Comparison of ENCODE assay signal across 1 cellular context in the genomic region with DNA sequence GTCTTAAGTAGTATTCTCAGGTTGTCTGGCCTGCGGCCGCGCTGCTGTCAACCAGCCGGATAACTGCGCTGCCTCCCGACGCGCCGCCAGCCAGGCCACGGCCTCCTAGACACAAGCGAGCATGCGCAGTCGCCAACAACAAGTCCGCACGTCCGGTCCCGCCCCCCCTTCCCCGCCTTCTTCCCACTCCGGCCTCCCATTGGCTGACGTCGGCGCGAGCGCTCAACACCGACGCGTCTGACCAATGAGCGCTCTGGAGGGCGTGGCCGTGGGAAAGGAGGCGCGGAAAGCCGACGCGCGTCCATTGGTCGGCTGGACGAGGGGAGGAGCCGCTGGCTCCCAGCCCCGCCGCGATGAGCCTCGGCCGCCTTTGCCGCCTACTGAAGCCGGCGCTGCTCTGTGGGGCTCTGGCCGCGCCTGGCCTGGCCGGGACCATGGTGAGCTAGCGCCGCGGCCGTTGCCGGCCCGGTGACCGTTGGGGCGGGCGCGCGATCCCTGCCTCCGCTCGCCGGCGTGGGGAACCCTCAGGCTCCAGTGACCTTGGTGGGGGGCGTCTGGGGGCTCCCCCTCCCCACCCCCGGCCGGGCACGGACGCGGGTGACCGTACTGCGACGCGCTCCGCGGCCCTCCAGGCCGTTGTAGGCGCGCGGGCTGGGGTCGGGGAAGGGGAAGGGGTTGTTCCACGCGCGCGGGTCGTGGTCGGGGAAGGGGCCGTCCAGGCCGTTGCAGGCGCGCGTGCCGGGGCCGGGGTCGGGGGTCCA.
A peak's percentile ranks its signal among the peaks of the same experiment; 100 is the strongest.
TF ChIP-seq lines count a peak whose summit lies in the region.

A gene with protein sequence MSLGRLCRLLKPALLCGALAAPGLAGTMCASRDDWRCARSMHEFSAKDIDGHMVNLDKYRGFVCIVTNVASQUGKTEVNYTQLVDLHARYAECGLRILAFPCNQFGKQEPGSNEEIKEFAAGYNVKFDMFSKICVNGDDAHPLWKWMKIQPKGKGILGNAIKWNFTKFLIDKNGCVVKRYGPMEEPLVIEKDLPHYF (plus strand): TSS at position 304 of the 761 bp plus-strand sequence. CDS start 50 bp downstream, at position 354.

TF ChIP-seq in K562, 482 proteins besides CTCF, POLR2A, EP300 and RAD21 (continued from another document and continues in another):
- TF ChIP-seq IFI16 (CRISPR knock-in tag; IDR thresholded peaks at IDR 0.05) (no peak), HMGN3 (IDR thresholded peaks at IDR 0.05; ENCODE audit: borderline replicate concordance, extremely low read depth, insufficient read length, low read depth, low read length) (no peak), ZNF217 (CRISPR knock-in tag; IDR thresholded peaks at IDR 0.05) (no peak), SIRT6 (IDR thresholded peaks at IDR 0.05; ENCODE audit: low read depth, low read length) (no peak), HMG20B (CRISPR knock-in tag; IDR thresholded peaks at IDR 0.05) (no peak), ZNF668 (CRISPR knock-in tag; IDR thresholded peaks at IDR 0.05) (no peak), HDGF (IDR thresholded peaks at IDR 0.05) (no peak), BRCA1 (IDR thresholded peaks at IDR 0.05) (no peak), BRCA1 (CRISPR knock-in tag; IDR thresholded peaks at IDR 0.05) (no peak), KLF10 (CRISPR knock-in tag; IDR thresholded peaks at IDR 0.05) (no peak), LARP7 (IDR thresholded peaks at IDR 0.05) (no peak), SMAD3 (CRISPR knock-in tag; conservative IDR thresholded peaks at IDR 0.05) (no peak), PHB (CRISPR knock-in tag; IDR thresholded peaks at IDR 0.05) (no peak), CAMTA2 (CRISPR knock-in tag; conservative IDR thresholded peaks at IDR 0.05) (no peak), GTF2E2 (tag; IDR thresholded peaks at IDR 0.05) (peak; percentile 70; the same call in 1 of the 2 replicates), MEF2D (tag; conservative IDR thresholded peaks at IDR 0.05; ENCODE audit: low read depth) (no peak), XRCC4 (IDR thresholded peaks at IDR 0.05; ENCODE audit: extremely low read depth, insufficient read depth, insufficient read length) (no peak), NFYB (IDR thresholded peaks at IDR 0.05; ENCODE audit: extremely low read depth, insufficient read length) (peak; percentile 92), MCM2 (IDR thresholded peaks at IDR 0.05; ENCODE audit: low read depth) (no peak), TOE1 (IDR thresholded peaks at IDR 0.05; ENCODE audit: borderline replicate concordance) (no peak), TOE1 (CRISPR knock-in tag; IDR thresholded peaks at IDR 0.05; ENCODE audit: borderline replicate concordance, low read depth) (no peak), TGIF2 (CRISPR knock-in tag; IDR thresholded peaks at IDR 0.05) (no peak), JUND (IDR thresholded peaks at IDR 0.05; ENCODE audit: borderline replicate concordance, low read depth, low read length) (no peak), JUND (tag; IDR thresholded peaks at IDR 0.05; ENCODE audit: borderline replicate concordance, low read depth, low read length) (no peak; the same call in 2 of the 3 replicates), RBM39 (optimal IDR thresholded peaks at IDR 0.05; ENCODE audit: low read depth, low read length) (no peak), EP400 (IDR thresholded peaks at IDR 0.05) (no peak), ZNF232 (CRISPR knock-in tag; IDR thresholded peaks at IDR 0.05) (no peak), TAF1 (IDR thresholded peaks at IDR 0.05; ENCODE audit: control insufficient read depth, extremely low read depth, insufficient read depth, low read length, severe bottlenecking) (peak; percentile 96), FOS (IDR thresholded peaks at IDR 0.05; ENCODE audit: extremely low read depth, insufficient read length) (peak; percentile 75), ATF7 (IDR thresholded peaks at IDR 0.05) (peak; percentile 63), HDAC2 (IDR thresholded peaks at IDR 0.05) (no peak), ELF4 (CRISPR knock-in tag; IDR thresholded peaks at IDR 0.05) (peak; percentile 60; the same call in 1 of the 2 replicates), KLF16 (IDR thresholded peaks at IDR 0.05) (no peak), SRF (CRISPR knock-in tag; IDR thresholded peaks at IDR 0.05) (no peak; a peak in 1 of 4 replicates), KAT8 (IDR thresholded peaks at IDR 0.05; ENCODE audit: low read depth) (no peak), L3MBTL2 (IDR thresholded peaks at IDR 0.05) (peak; percentile 83)
- TF ChIP-seq, protein P1, sequence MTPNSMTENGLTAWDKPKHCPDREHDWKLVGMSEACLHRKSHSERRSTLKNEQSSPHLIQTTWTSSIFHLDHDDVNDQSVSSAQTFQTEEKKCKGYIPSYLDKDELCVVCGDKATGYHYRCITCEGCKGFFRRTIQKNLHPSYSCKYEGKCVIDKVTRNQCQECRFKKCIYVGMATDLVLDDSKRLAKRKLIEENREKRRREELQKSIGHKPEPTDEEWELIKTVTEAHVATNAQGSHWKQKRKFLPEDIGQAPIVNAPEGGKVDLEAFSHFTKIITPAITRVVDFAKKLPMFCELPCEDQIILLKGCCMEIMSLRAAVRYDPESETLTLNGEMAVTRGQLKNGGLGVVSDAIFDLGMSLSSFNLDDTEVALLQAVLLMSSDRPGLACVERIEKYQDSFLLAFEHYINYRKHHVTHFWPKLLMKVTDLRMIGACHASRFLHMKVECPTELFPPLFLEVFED (CRISPR knock-in tag; conservative IDR thresholded peaks at IDR 0.05): no peak
- TF ChIP-seq, protein P2, sequence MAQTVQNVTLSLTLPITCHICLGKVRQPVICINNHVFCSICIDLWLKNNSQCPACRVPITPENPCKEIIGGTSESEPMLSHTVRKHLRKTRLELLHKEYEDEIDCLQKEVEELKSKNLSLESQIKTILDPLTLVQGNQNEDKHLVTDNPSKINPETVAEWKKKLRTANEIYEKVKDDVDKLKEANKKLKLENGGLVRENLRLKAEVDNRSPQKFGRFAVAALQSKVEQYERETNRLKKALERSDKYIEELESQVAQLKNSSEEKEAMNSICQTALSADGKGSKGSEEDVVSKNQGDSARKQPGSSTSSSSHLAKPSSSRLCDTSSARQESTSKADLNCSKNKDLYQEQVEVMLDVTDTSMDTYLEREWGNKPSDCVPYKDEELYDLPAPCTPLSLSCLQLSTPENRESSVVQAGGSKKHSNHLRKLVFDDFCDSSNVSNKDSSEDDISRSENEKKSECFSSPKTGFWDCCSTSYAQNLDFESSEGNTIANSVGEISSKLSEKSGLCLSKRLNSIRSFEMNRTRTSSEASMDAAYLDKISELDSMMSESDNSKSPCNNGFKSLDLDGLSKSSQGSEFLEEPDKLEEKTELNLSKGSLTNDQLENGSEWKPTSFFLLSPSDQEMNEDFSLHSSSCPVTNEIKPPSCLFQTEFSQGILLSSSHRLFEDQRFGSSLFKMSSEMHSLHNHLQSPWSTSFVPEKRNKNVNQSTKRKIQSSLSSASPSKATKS (CRISPR knock-in tag; IDR thresholded peaks at IDR 0.05): no peak
- TF ChIP-seq, protein P3, sequence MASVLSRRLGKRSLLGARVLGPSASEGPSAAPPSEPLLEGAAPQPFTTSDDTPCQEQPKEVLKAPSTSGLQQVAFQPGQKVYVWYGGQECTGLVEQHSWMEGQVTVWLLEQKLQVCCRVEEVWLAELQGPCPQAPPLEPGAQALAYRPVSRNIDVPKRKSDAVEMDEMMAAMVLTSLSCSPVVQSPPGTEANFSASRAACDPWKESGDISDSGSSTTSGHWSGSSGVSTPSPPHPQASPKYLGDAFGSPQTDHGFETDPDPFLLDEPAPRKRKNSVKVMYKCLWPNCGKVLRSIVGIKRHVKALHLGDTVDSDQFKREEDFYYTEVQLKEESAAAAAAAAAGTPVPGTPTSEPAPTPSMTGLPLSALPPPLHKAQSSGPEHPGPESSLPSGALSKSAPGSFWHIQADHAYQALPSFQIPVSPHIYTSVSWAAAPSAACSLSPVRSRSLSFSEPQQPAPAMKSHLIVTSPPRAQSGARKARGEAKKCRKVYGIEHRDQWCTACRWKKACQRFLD (CRISPR knock-in tag; IDR thresholded peaks at IDR 0.05): no peak
- TF ChIP-seq, protein P4, sequence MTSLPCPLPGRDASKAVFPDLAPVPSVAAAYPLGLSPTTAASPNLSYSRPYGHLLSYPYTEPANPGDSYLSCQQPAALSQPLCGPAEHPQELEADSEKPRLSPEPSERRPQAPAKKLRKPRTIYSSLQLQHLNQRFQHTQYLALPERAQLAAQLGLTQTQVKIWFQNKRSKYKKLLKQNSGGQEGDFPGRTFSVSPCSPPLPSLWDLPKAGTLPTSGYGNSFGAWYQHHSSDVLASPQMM (CRISPR knock-in tag; IDR thresholded peaks at IDR 0.05): no peak
- TF ChIP-seq, protein P5, sequence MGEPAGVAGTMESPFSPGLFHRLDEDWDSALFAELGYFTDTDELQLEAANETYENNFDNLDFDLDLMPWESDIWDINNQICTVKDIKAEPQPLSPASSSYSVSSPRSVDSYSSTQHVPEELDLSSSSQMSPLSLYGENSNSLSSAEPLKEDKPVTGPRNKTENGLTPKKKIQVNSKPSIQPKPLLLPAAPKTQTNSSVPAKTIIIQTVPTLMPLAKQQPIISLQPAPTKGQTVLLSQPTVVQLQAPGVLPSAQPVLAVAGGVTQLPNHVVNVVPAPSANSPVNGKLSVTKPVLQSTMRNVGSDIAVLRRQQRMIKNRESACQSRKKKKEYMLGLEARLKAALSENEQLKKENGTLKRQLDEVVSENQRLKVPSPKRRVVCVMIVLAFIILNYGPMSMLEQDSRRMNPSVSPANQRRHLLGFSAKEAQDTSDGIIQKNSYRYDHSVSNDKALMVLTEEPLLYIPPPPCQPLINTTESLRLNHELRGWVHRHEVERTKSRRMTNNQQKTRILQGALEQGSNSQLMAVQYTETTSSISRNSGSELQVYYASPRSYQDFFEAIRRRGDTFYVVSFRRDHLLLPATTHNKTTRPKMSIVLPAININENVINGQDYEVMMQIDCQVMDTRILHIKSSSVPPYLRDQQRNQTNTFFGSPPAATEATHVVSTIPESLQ (CRISPR knock-in tag; IDR thresholded peaks at IDR 0.05): no peak
- TF ChIP-seq, protein P6, sequence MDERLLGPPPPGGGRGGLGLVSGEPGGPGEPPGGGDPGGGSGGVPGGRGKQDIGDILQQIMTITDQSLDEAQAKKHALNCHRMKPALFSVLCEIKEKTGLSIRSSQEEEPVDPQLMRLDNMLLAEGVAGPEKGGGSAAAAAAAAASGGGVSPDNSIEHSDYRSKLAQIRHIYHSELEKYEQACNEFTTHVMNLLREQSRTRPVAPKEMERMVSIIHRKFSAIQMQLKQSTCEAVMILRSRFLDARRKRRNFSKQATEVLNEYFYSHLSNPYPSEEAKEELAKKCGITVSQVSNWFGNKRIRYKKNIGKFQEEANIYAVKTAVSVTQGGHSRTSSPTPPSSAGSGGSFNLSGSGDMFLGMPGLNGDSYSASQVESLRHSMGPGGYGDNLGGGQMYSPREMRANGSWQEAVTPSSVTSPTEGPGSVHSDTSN (CRISPR knock-in tag; IDR thresholded peaks at IDR 0.05; ENCODE audit: low read depth): no peak
- TF ChIP-seq, protein P6 (tag; conservative IDR thresholded peaks at IDR 0.05; ENCODE audit: low read depth): no peak
- TF ChIP-seq, protein P7, sequence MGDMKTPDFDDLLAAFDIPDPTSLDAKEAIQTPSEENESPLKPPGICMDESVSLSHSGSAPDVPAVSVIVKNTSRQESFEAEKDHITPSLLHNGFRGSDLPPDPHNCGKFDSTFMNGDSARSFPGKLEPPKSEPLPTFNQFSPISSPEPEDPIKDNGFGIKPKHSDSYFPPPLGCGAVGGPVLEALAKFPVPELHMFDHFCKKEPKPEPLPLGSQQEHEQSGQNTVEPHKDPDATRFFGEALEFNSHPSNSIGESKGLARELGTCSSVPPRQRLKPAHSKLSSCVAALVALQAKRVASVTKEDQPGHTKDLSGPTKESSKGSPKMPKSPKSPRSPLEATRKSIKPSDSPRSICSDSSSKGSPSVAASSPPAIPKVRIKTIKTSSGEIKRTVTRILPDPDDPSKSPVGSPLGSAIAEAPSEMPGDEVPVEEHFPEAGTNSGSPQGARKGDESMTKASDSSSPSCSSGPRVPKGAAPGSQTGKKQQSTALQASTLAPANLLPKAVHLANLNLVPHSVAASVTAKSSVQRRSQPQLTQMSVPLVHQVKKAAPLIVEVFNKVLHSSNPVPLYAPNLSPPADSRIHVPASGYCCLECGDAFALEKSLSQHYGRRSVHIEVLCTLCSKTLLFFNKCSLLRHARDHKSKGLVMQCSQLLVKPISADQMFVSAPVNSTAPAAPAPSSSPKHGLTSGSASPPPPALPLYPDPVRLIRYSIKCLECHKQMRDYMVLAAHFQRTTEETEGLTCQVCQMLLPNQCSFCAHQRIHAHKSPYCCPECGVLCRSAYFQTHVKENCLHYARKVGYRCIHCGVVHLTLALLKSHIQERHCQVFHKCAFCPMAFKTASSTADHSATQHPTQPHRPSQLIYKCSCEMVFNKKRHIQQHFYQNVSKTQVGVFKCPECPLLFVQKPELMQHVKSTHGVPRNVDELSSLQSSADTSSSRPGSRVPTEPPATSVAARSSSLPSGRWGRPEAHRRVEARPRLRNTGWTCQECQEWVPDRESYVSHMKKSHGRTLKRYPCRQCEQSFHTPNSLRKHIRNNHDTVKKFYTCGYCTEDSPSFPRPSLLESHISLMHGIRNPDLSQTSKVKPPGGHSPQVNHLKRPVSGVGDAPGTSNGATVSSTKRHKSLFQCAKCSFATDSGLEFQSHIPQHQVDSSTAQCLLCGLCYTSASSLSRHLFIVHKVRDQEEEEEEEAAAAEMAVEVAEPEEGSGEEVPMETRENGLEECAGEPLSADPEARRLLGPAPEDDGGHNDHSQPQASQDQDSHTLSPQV (IDR thresholded peaks at IDR 0.05): no peak
- TF ChIP-seq, protein P8, sequence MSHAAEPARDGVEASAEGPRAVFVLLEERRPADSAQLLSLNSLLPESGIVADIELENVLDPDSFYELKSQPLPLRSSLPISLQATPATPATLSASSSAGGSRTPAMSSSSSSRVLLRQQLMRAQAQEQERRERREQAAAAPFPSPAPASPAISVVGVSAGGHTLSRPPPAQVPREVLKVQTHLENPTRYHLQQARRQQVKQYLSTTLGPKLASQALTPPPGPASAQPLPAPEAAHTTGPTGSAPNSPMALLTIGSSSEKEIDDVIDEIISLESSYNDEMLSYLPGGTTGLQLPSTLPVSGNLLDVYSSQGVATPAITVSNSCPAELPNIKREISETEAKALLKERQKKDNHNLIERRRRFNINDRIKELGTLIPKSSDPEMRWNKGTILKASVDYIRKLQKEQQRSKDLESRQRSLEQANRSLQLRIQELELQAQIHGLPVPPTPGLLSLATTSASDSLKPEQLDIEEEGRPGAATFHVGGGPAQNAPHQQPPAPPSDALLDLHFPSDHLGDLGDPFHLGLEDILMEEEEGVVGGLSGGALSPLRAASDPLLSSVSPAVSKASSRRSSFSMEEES (CRISPR knock-in tag; IDR thresholded peaks at IDR 0.05): no peak
- TF ChIP-seq, protein P9, sequence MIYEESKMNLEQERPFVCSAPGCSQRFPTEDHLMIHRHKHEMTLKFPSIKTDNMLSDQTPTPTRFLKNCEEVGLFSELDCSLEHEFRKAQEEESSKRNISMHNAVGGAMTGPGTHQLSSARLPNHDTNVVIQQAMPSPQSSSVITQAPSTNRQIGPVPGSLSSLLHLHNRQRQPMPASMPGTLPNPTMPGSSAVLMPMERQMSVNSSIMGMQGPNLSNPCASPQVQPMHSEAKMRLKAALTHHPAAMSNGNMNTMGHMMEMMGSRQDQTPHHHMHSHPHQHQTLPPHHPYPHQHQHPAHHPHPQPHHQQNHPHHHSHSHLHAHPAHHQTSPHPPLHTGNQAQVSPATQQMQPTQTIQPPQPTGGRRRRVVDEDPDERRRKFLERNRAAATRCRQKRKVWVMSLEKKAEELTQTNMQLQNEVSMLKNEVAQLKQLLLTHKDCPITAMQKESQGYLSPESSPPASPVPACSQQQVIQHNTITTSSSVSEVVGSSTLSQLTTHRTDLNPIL (CRISPR knock-in tag; IDR thresholded peaks at IDR 0.05): no peak
